In the genomic region with DNA sequence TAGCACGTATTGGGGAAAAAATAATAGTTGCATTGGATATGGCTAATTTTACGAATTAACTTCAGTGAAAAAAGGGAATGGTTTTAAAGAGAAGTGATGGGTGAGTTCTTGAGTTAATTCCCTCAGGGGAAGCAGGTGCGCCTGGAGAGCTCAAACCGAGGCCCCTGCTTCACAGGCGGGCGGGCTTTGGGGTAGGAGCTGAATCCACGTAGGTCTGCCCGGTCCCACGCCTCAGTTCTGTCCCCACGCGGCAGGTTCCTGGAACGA, we compare ENCODE assay signal across 8 cellular contexts. TPM values are rescaled to one million over a fixed set of nuclear protein-coding genes. Genes with fewer than 3 reads are reported as not detected.
DNase-seq lines count a peak whose midpoint lies in the region; ATAC-seq and TF ChIP-seq lines count a peak whose summit lies in the region.

No MANE protein-coding gene starts in this region.

- TF ChIP-seq CTCF in chondrocyte (IDR thresholded peaks at IDR 0.05) (no peak), nephron (IDR thresholded peaks at IDR 0.05; ENCODE audit: unreplicated experiment in 3 of 3) (no peak)

- peak overlapping the region; percentile 63 to 80 (median 71) for H3K4me3 ChIP-seq in BLaER1 treated with 17β-estradiol and CSF1 and Interleukin-3, amounts not matched to agents 10 nM and 100 nM

- H3K27ac ChIP-seq in BLaER1 treated with 17β-estradiol and CSF1 and Interleukin-3, amounts not matched to agents 10 nM and 100 nM = peak overlapping the region in 9 of 11 experiments; percentile 16 to 89 (median 79); a peak in 13 of 22 replicates
- H3K27ac ChIP-seq in KOPT-K1 (ENCODE audit: low read depth, low read length, poor library complexity, severe bottlenecking) = peak overlapping the region; percentile 66

- H3K27me3 Mint-ChIP-seq in chondrocyte (ENCODE audit: low read depth) = no peaks in the 10 kb centered on the region
- H3K27me3 Mint-ChIP-seq in nephron (ENCODE audit: low read depth) = no peaks in the 10 kb centered on the region

- no peak for DNase-seq in chondrocyte (ENCODE audit: low spot score)
- no peak for DNase-seq in iPS-NIHi7 (ENCODE audit: extremely low spot score)
- no peak for DNase-seq in MV-4-11 (lab: John Stamatoyannopoulos, UW)

- peak overlapping the region; percentile 84 to 97 (median 92) for H3K4me2 ChIP-seq in BLaER1 treated with 17β-estradiol and CSF1 and Interleukin-3, amounts not matched to agents 10 nM and 100 nM

- peak overlapping the region; percentile 74 to 90 (median 87); a peak in 21 of 22 replicates for H3K9ac ChIP-seq in BLaER1 treated with 17β-estradiol and CSF1 and Interleukin-3, amounts not matched to agents 10 nM and 100 nM

- peaks cover 0 to 17% (median 0%) of the 10 kb centered on the region in 11 experiments; a peak in 3 of 22 replicates for H4K20me1 ChIP-seq in BLaER1 treated with 17β-estradiol and CSF1 and Interleukin-3, amounts not matched to agents 10 nM and 100 nM

- peaks cover 0 to 33% (median 19%) of the 10 kb centered on the region in 10 experiments; a peak in 15 of 20 replicates for H3K4me1 ChIP-seq in BLaER1 treated with 17β-estradiol and CSF1 and Interleukin-3, amounts not matched to agents 10 nM and 100 nM

- H3K27me3 ChIP-seq in BLaER1 treated with 17β-estradiol and CSF1 and Interleukin-3, amounts not matched to agents 10 nM and 100 nM = peaks cover 0 to 9% (median 0%) of the 10 kb centered on the region in 11 experiments; a peak in 2 of 22 replicates

- no peaks in the 10 kb centered on the region for H3K9me3 ChIP-seq in BLaER1 treated with 17β-estradiol and CSF1 and Interleukin-3, amounts not matched to agents 10 nM and 100 nM (replicated peaks in 1 of 11)
- no peaks in the 10 kb centered on the region for H3K9me3 ChIP-seq in KOPT-K1 (ENCODE audit: insufficient read depth, low read length, poor library complexity, severe bottlenecking)

- H3K4me3 Mint-ChIP-seq in chondrocyte (ENCODE audit: unreplicated experiment) (peak overlapping the region; percentile 57), nephron (peak overlapping the region; percentile 75 to 84 (median 83))

- peaks cover 17% of the 10 kb centered on the region for H3K4me1 Mint-ChIP-seq in chondrocyte (ENCODE audit: low read depth)
- H3K4me1 Mint-ChIP-seq in nephron = peaks cover 14% of the 10 kb centered on the region

- H3K9me3 Mint-ChIP-seq in chondrocyte (ENCODE audit: low read depth) = no peaks in the 10 kb centered on the region
- H3K9me3 Mint-ChIP-seq in nephron = no peaks in the 10 kb centered on the region

- no peak overlapping the region for H3K27ac Mint-ChIP-seq in chondrocyte (ENCODE audit: unreplicated experiment)
- H3K27ac Mint-ChIP-seq in nephron = peak overlapping the region; percentile 16 to 79 (median 53)

- peaks cover 3 to 11% (median 6%) of the 10 kb centered on the region in 11 experiments; a peak in 20 of 22 replicates for H3K36me3 ChIP-seq in BLaER1 treated with 17β-estradiol and CSF1 and Interleukin-3, amounts not matched to agents 10 nM and 100 nM
- H3K36me3 ChIP-seq in KOPT-K1 (ENCODE audit: insufficient read depth, low read length) = peaks cover 11% of the 10 kb centered on the region

- ATAC-seq in HG02759 (IDR thresholded peaks at IDR 0.05; ENCODE audit: unreplicated experiment) = no peak
- ATAC-seq in GM21529 (IDR thresholded peaks at IDR 0.05; ENCODE audit: unreplicated experiment) = no peak

- H3K36me3 Mint-ChIP-seq in chondrocyte (ENCODE audit: low read depth) (peaks cover 2% of the 10 kb centered on the region), nephron (ENCODE audit: low read depth) (peaks cover 4% of the 10 kb centered on the region)

RNA-seq across cellular contexts. Expression of a gene that starts 44.1 kb away (rescaled TPM):
- total RNA-seq in chondrocyte = 117 to 126 TPM (median 125 TPM) in 3 replicates
